Comparison of ENCODE assay signal across 8 cellular contexts in genomic region chr3:52537165-52537635, GRCh38. TPM values are rescaled to one million over a fixed set of nuclear protein-coding genes. Genes with fewer than 3 reads are reported as not detected.
A peak's percentile ranks its signal among the peaks of the same experiment; 100 is the strongest.
DNase-seq lines count a peak whose midpoint lies in the region; TF ChIP-seq lines count a peak whose summit lies in the region.

No MANE protein-coding gene starts in this region.

- no peaks in the 10 kb centered on the region for H3K9me2 ChIP-seq in OCI-LY7 (ENCODE audit: insufficient read depth, low read length)

- H3K9me3 Mint-ChIP-seq in endothelial cell (ENCODE audit: unreplicated experiment) (no peaks in the 10 kb centered on the region), nephron (no peaks in the 10 kb centered on the region)

- H3K9me3 ChIP-seq in OCI-LY7 (ENCODE audit: low read length) = no peaks in the 10 kb centered on the region

- H3K4me1 ChIP-seq in OCI-LY7 (ENCODE audit: insufficient read depth, low read length, poor library complexity, severe bottlenecking) = peaks cover 49% of the 10 kb centered on the region

- peaks cover 15% of the 10 kb centered on the region; the same call in 1 of the 2 replicates for H4K20me1 ChIP-seq in OCI-LY7 (ENCODE audit: insufficient read depth, low read length)

- H3K79me2 ChIP-seq in OCI-LY7 (ENCODE audit: insufficient read depth, low read depth, low read length) = peaks cover 42% of the 10 kb centered on the region

- TF ChIP-seq CTCF in C4-2B (conservative IDR thresholded peaks at IDR 0.05) (no peak), OCI-LY7 (conservative IDR thresholded peaks at IDR 0.05; ENCODE audit: low read length) (no peak), endothelial cell (IDR thresholded peaks at IDR 0.05; ENCODE audit: unreplicated experiment) (no peak), nephron (IDR thresholded peaks at IDR 0.05; ENCODE audit: unreplicated experiment in 3 of 3) (no peak)

- intact Hi-C loops in OCI-LY7 (cut with micrococcal nuclease; ENCODE audit: unreplicated experiment) = loop anchor here (5.0 kb wide), 2 partner anchors 65 to 80 kb away; partner anchors contain the start of gene NISCH

- H2AFZ ChIP-seq in OCI-LY7 (ENCODE audit: low read length) = peak overlapping the region; percentile 67; the same call in 1 of the 2 replicates

- H3K4me1 Mint-ChIP-seq in endothelial cell (ENCODE audit: unreplicated experiment) (peaks cover 26% of the 10 kb centered on the region), nephron (peaks cover 44% of the 10 kb centered on the region)

- H3K4me3 Mint-ChIP-seq in endothelial cell (ENCODE audit: unreplicated experiment) = peak overlapping the region; percentile 97
- peak overlapping the region; percentile 97 to 100 (median 97) for H3K4me3 Mint-ChIP-seq in nephron

- H3K4me3 ChIP-seq in OCI-LY7 (ENCODE audit: low read depth, low read length, poor library complexity, severe bottlenecking) = peak overlapping the region; percentile 90

- H3K27ac Mint-ChIP-seq in endothelial cell (ENCODE audit: unreplicated experiment) (peak overlapping the region; percentile 95), nephron (peak overlapping the region; percentile 96 to 100 (median 98))

- H3K27ac ChIP-seq in C4-2B = peak overlapping the region; percentile 95
- H3K27ac ChIP-seq in OCI-LY7 (ENCODE audit: low read depth, low read length, poor library complexity, severe bottlenecking) = peak overlapping the region; percentile 51

- no peak for DNase-seq in OCI-LY7 (ENCODE audit: low spot score)
- DNase-seq in endothelial cell (ENCODE audit: low spot score) = no peak
- DNase-seq in NCI-H510A (lab: John Stamatoyannopoulos, UW) = no peak
- no peak for DNase-seq in NCI-H1092 treated with DMSO at 0.1 percent for 48 hours (lab: John Stamatoyannopoulos, UW)
- DNase-seq in pons (ENCODE audit: low spot score) = no peak
- DNase-seq in NCI-H1436 treated with DMSO at 0.1 percent for 48 hours (lab: John Stamatoyannopoulos, UW) = no peak

- H3K27me3 Mint-ChIP-seq in endothelial cell (ENCODE audit: unreplicated experiment) (peaks cover 24% of the 10 kb centered on the region), nephron (ENCODE audit: low read depth) (no peaks in the 10 kb centered on the region)

- BruUV-seq in OCI-LY7 (replicated peaks; lab: Mats Ljungman, UMichigan) = TSS peak; percentile 68

- peaks cover 34% of the 10 kb centered on the region for H3K36me3 ChIP-seq in OCI-LY7 (ENCODE audit: insufficient read depth, low read length)

- CTCF ChIA-PET in OCI-LY7 (lab: Charles Lee; ENCODE audit: unreplicated experiment) = no interaction called here

- peak overlapping the region; percentile 85 for H3K4me2 ChIP-seq in OCI-LY7 (ENCODE audit: low read length)

- H3K36me3 Mint-ChIP-seq in endothelial cell (ENCODE audit: low read depth, unreplicated experiment) = peaks cover 26% of the 10 kb centered on the region
- H3K36me3 Mint-ChIP-seq in nephron (ENCODE audit: low read depth) = peaks cover 24% of the 10 kb centered on the region

- POLR2A ChIA-PET in OCI-LY7 (lab: Charles Lee) = interaction anchor here (0.6 to 1.5 kb wide), 3 partner anchors 8 to 35 kb away, joined by 4 to 7 read pairs (median 4); no protein-coding TSS in a partner anchor

RNA-seq across cellular contexts. Expression of gene UQCC5, which starts 0.8 kb away (rescaled TPM):
- total RNA-seq in OCI-LY7 (2014; rRNA removed; shearing (Covaris generic)) = 12.0 and 18.4 TPM in 2 replicates
- 22.4 and 25.6 TPM in 2 replicates for total RNA-seq in OCI-LY7 (2022)
- 13.3 TPM for total RNA-seq in endothelial cell (ENCODE audit: unreplicated experiment)

RNA-seq across cellular contexts. Expression of gene NT5DC2, which starts 3.5 kb away (rescaled TPM):
- 132 and 144 TPM in 2 replicates for total RNA-seq in OCI-LY7 (2014; rRNA removed; shearing (Covaris generic))
- total RNA-seq in OCI-LY7 (2022) (110 and 118 TPM in 2 replicates), endothelial cell (ENCODE audit: unreplicated experiment) (252 TPM)

RNA-seq across cellular contexts. Expression of gene STAB1, which starts 42.1 kb away (rescaled TPM):
- not detected in 2 replicates for total RNA-seq in OCI-LY7 (2014; rRNA removed; shearing (Covaris generic))
- total RNA-seq in OCI-LY7 (2022) (not detected in 2 replicates), endothelial cell (ENCODE audit: unreplicated experiment) (866 TPM)

Comparison
In these comparisons a context has a peak if more than half of its experiments do, and no peak if none do; other contexts are left out.
1. RNA of gene STAB1, which starts 42.1 kb away (total RNA-seq): 866 TPM in endothelial cell (single experiment); not detected in OCI-LY7; every median in the first group is over 100 times any median in the second.